Comparison of ENCODE assay signal across 17 cellular contexts in the genomic region with DNA sequence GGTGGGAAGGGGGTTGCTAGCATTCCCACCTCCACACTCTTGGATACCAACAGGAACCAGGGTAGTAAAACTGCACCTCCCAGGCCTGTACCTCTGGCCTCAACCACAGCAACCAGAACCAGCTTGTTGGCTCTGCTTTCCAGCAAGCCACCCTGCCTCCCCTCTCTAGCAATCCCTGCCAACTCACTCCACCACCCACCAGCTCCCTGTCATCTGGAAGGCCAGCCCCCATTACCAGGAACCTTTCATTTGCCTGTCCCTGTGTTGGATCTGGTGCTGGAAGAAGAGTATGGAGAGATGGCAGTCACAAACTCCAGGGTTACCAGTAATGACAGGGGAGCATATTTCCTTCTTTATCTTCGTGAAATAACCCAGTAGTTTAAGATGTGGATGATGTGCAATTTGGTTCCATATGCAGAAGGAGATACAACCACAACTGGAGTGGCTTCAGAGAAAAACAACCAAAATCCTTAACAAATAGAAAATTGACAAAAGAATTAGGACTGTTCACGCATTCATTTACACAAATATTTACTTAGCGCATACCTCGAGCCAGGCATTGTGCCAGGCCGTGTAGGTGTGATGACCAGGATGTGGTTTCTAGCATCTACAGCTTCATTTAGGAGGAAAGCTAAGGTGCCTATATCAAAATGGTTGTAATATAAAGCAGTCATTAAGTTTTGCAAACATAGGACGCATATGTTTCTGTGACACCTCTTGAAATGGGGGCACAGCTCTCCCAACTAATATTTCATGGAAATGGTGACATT. TPM values are rescaled to one million over a fixed set of nuclear protein-coding genes. Genes with fewer than 3 reads are reported as not detected.
A peak's percentile ranks its signal among the peaks of the same experiment; 100 is the strongest.
DNase-seq lines count a peak whose midpoint lies in the region; ATAC-seq, FAIRE-seq and TF ChIP-seq lines count a peak whose summit lies in the region.
"Had no signal": no experiment of that assay in that cellular context is flagged by ENCODE, and none has a peak within 500 bp of the region (broad histone marks: within the 10 kb centered on the region; RNA-seq: fewer than 3 reads in every experiment).

No MANE protein-coding gene starts in this region.

- in situ Hi-C loops in KBM-7 (cut with MboI; ENCODE audit: low pct_unique_long_range_greater_than_20kb, low sequenced_read_pairs), result no loop called here

- no peaks in the 10 kb centered on the region for H3K9me3 Mint-ChIP-seq in neural crest cell
- H3K9me3 Mint-ChIP-seq: neural progenitor cell had no signal

- no peak overlapping the region for H3K27ac ChIP-seq in RWPE2 (ENCODE audit: poor library complexity, severe bottlenecking)
- H3K27ac ChIP-seq: neural progenitor cell, Peyer's patch had no signal

- FAIRE-seq in frontal cortex (lab: Jason Lieb, UNC), result no peak

- H3K36me3 Mint-ChIP-seq in neural crest cell (ENCODE audit: low read depth), result no peaks in the 10 kb centered on the region
- H3K36me3 Mint-ChIP-seq: neural progenitor cell had no signal

- no peaks in the 10 kb centered on the region for H3K36me3 ChIP-seq in RWPE2 (ENCODE audit: low read depth)
- H3K36me3 ChIP-seq: neural progenitor cell, Peyer's patch had no signal

- H3K4me3 Mint-ChIP-seq in neural crest cell, result peak overlapping the region; percentile 86

- H3K9me3 ChIP-seq in RWPE2 (ENCODE audit: severe bottlenecking), result no peaks in the 10 kb centered on the region
- H3K9me3 ChIP-seq: Peyer's patch had no signal

- peaks cover 59% of the 10 kb centered on the region for H3K27me3 Mint-ChIP-seq in neural crest cell (ENCODE audit: low read depth)

- no peak overlapping the region for H3K4me3 ChIP-seq in RWPE2 (ENCODE audit: severe bottlenecking)
- H3K4me3 ChIP-seq: neural progenitor cell, Peyer's patch had no signal

- peak; percentile 50; the same call in 2 of the 3 replicates for ATAC-seq in RWPE2 (ENCODE audit: low read depth)
- ATAC-seq: stimulated activated naive CD8-positive, alpha-beta T cell treated with anti-CD3 and anti-CD28 coated beads, Interleukin-15, Interleukin-2, amounts not matched to agents 100 U/mL and 50 U/mL, for 24 hours; T-helper 17 cell had no signal

- TF ChIP-seq CTCF in RWPE2 (IDR thresholded peaks at IDR 0.05; ENCODE audit: poor library complexity, severe bottlenecking) (no peak), neural crest cell (conservative IDR thresholded peaks at IDR 0.05) (no peak)

- peaks cover 21% of the 10 kb centered on the region for H3K27me3 ChIP-seq in RWPE2 (ENCODE audit: insufficient read depth, poor library complexity, severe bottlenecking)
- H3K27me3 ChIP-seq: Peyer's patch had no signal

- no peak overlapping the region for H3K27ac Mint-ChIP-seq in neural crest cell (ENCODE audit: unreplicated experiment)
- H3K27ac Mint-ChIP-seq: neural progenitor cell, T-helper 17 cell had no signal

- H3K4me1 ChIP-seq in RWPE2 (ENCODE audit: insufficient read depth, poor library complexity, severe bottlenecking), result peaks cover 4% of the 10 kb centered on the region

- DNase-seq in NCI-H2081 (lab: John Stamatoyannopoulos, UW) (peak; percentile 34 to 60), NCI-H2081 treated with DMSO at 0.1 percent for 48 hours (lab: John Stamatoyannopoulos, UW) (no peak), H4 (ENCODE audit: low spot score) (peak; percentile 55), RWPE2 (ENCODE audit: low spot score) (no peak), neural crest cell (ENCODE audit: low read depth, low spot score) (no peak), KBM-7 (no peak), frontal cortex (ENCODE audit: low spot score in 2 of 2) (no peak), RKO (ENCODE audit: low spot score) (no peak)
- DNase-seq: ACHN; activated CD4-positive, CD25-positive, alpha-beta regulatory T cell treated with anti-CD3 and anti-CD28 coated beads, Interleukin-2, amount 50 U/mL, for 72 hours; activated T-cell treated with anti-CD3 and anti-CD28 coated beads for 4 hours; MM.1S; NCI-H226; Peyer's patch; stimulated activated naive CD8-positive, alpha-beta T cell treated with anti-CD3 and anti-CD28 coated beads, Interleukin-15, Interleukin-2, amounts not matched to agents 100 U/mL and 50 U/mL, for 24 hours; T-helper 17 cell had no signal

- H3K4me1 Mint-ChIP-seq in neural crest cell, result peaks cover 9% of the 10 kb centered on the region

RNA-seq across cellular contexts. Expression of gene B4GALNT3, which starts 3.4 kb away (rescaled TPM):
- 3.0 and 3.3 TPM in 2 replicates for total RNA-seq in H4 (2014; rRNA removed; shearing (Covaris generic))
- total RNA-seq in neural crest cell, result 2.6 and 3.1 TPM in 2 replicates
- total RNA-seq in frontal cortex, result 2.4 TPM

Comparison
In these comparisons a context has a peak if more than half of its experiments do, and no peak if none do; other contexts are left out.
1. DNase-seq: peak in NCI-H2081 (2 of 2) and H4 (single experiment); none in NCI-H2081 treated with DMSO at 0.1 percent for 48 hours (single experiment), RWPE2 (single experiment), neural crest cell (single experiment), KBM-7 (single experiment), frontal cortex (0 of 2) and RKO (single experiment).